Comparison of ENCODE assay signal across 14 cellular contexts in the genomic region with DNA sequence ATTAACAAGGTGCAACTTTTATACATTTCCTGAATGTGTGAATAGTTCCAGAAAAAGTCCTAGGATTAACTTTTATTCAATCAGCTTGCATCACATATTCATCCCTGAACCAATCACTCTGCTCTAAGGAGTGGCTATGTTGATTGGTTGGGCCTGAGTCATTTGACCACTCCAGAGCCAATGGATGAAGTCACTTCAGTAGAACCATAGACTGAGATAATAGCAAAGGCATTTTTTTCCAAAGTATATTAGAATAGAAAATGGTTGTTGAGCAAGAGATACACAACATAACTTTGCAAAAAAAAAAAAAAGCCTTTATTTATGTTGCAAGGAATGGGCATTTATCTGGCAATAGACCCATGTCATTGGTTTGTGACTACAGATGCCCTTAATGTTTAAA. TPM values are rescaled to one million over a fixed set of nuclear protein-coding genes. Genes with fewer than 3 reads are reported as not detected.
DNase-seq lines count a peak whose midpoint lies in the region; ATAC-seq and TF ChIP-seq lines count a peak whose summit lies in the region.
"Had no signal": no experiment of that assay in that cellular context is flagged by ENCODE, and none has a peak within 500 bp of the region (broad histone marks: within the 10 kb centered on the region; RNA-seq: fewer than 3 reads in every experiment).

No MANE protein-coding gene starts in this region.

- no peak for TF ChIP-seq EP300 in neural cell (conservative IDR thresholded peaks at IDR 0.05; ENCODE audit: poor library complexity, severe bottlenecking)

- dilution Hi-C loops in IMR-90 (cut with HindIII; ENCODE audit: low sequenced_read_pairs, unreplicated experiment), result no loop called here

- no peak overlapping the region for H3K4me3 Mint-ChIP-seq in Caco-2 (ENCODE audit: unreplicated experiment)
- no peak overlapping the region for H3K4me3 Mint-ChIP-seq in naive thymus-derived CD4-positive, alpha-beta T cell
- H3K4me3 Mint-ChIP-seq: CD14-positive monocyte had no signal

- no peak overlapping the region for H2BK15ac ChIP-seq in IMR-90 (ENCODE audit: low read depth, low read length)

- no peak overlapping the region for H3K27ac Mint-ChIP-seq in Caco-2 (ENCODE audit: unreplicated experiment)
- H3K27ac Mint-ChIP-seq in naive thymus-derived CD4-positive, alpha-beta T cell, result no peak overlapping the region
- H3K27ac Mint-ChIP-seq: CD14-positive monocyte had no signal

- H3K9me3 ChIP-seq in IMR-90 (ENCODE audit: control insufficient read depth, insufficient read depth, low read length) (no peaks in the 10 kb centered on the region), neural cell (ENCODE audit: low read length) (no peaks in the 10 kb centered on the region), Caco-2 (no peaks in the 10 kb centered on the region), thyroid gland (no peaks in the 10 kb centered on the region)
- H3K9me3 ChIP-seq in naive thymus-derived CD4-positive, alpha-beta T cell (ENCODE audit: control insufficient read depth in 2 of 3, low read length in 3 of 3), result no peaks in the 10 kb centered on the region

- no peak overlapping the region for H2BK5ac ChIP-seq in IMR-90 (ENCODE audit: low read depth, low read length, poor library complexity, severe bottlenecking)

- H3K9me1 ChIP-seq in IMR-90 (ENCODE audit: insufficient read depth, low read length), result no peaks in the 10 kb centered on the region

- no peaks in the 10 kb centered on the region for H3K4me1 Mint-ChIP-seq in Caco-2 (ENCODE audit: low read depth, unreplicated experiment)
- H3K4me1 Mint-ChIP-seq in naive thymus-derived CD4-positive, alpha-beta T cell, result peaks cover 0 to 2% (median 0%) of the 10 kb centered on the region in 7 donors

- H3K36me3 Mint-ChIP-seq in Caco-2 (ENCODE audit: insufficient read depth, unreplicated experiment), result no peaks in the 10 kb centered on the region
- no peaks in the 10 kb centered on the region for H3K36me3 Mint-ChIP-seq in naive thymus-derived CD4-positive, alpha-beta T cell
- H3K36me3 Mint-ChIP-seq: CD14-positive monocyte had no signal

- DNase-seq in AG08395 (ENCODE audit: low spot score) (peak; percentile 8), IMR-90 (peak; percentile 22), fibroblast of gingiva (ENCODE audit: low read depth) (peak; percentile 24), Caco-2 (no peak), thyroid gland (no peak), superior temporal gyrus (ENCODE audit: extremely low spot score) (no peak)
- no peak for DNase-seq in naive thymus-derived CD4-positive, alpha-beta T cell
- DNase-seq: NCI-H1436, NCI-H2029 treated with DMSO at 0.1 percent for 48 hours, NCI-H774 had no signal

- TF ChIP-seq RAD21 in IMR-90 (IDR thresholded peaks at IDR 0.05; ENCODE audit: low read length) (no peak), neural cell (conservative IDR thresholded peaks at IDR 0.05) (no peak)

- H2AK9ac ChIP-seq in IMR-90 (replicated peaks; ENCODE audit: low read depth, low read length, poor library complexity), result no peak overlapping the region

- no peaks in the 10 kb centered on the region for H4K20me1 ChIP-seq in IMR-90 (ENCODE audit: insufficient read depth, low read length)
- H4K20me1 ChIP-seq in neural cell (ENCODE audit: insufficient read depth), result no peaks in the 10 kb centered on the region

- H3K27ac ChIP-seq in IMR-90 (ENCODE audit: insufficient read depth, low read length) (no peak overlapping the region), neural cell (ENCODE audit: low read length) (peak overlapping the region; percentile 72), thyroid gland (no peak overlapping the region)
- no peak overlapping the region for H3K27ac ChIP-seq in naive thymus-derived CD4-positive, alpha-beta T cell (ENCODE audit: low read depth, low read length)

- H3K36me3 ChIP-seq in IMR-90 (ENCODE audit: control insufficient read depth, insufficient read depth, low read length) (no peaks in the 10 kb centered on the region), neural cell (ENCODE audit: insufficient read depth, low read length) (no peaks in the 10 kb centered on the region), Caco-2 (ENCODE audit: control insufficient read depth, insufficient read depth, low read length) (no peaks in the 10 kb centered on the region), thyroid gland (no peaks in the 10 kb centered on the region)
- H3K36me3 ChIP-seq in naive thymus-derived CD4-positive, alpha-beta T cell (ENCODE audit: control insufficient read depth in 2 of 3, insufficient read depth in 3 of 3, low read length in 3 of 3), result no peaks in the 10 kb centered on the region

- no peaks in the 10 kb centered on the region for H3K79me2 ChIP-seq in neural cell (replicated peaks; ENCODE audit: insufficient read depth, low read length)

- no peaks in the 10 kb centered on the region for H3K9me3 Mint-ChIP-seq in Caco-2 (ENCODE audit: unreplicated experiment)
- H3K9me3 Mint-ChIP-seq in naive thymus-derived CD4-positive, alpha-beta T cell, result peaks cover 0 to 6% (median 1%) of the 10 kb centered on the region in 11 donors
- H3K9me3 Mint-ChIP-seq: CD14-positive monocyte had no signal

- POLR2A ChIA-PET in IMR-90 (lab: Charles Lee; ENCODE audit: unreplicated experiment), result no interaction called here
- POLR2A ChIA-PET in Caco-2 (lab: Charles Lee), result no interaction called here
- POLR2A ChIA-PET in naive thymus-derived CD4-positive, alpha-beta T cell (lab: Charles Lee), result no interaction called here

- in situ Hi-C loops in IMR-90 (cut with MboI; ENCODE audit: low sequenced_read_pairs), result no loop called here

- no peak overlapping the region for H3K23ac ChIP-seq in IMR-90 (ENCODE audit: low read depth, low read length)

- intact Hi-C loops in IMR-90 (cut with micrococcal nuclease), result no loop called here
- intact Hi-C loops in Caco-2 (cut with micrococcal nuclease; ENCODE audit: unreplicated experiment), result no loop called here
- intact Hi-C loops in thyroid gland (cut with DNase I), result no loop called here
- intact Hi-C loops in naive thymus-derived CD4-positive, alpha-beta T cell (cut with micrococcal nuclease), result no loop called here

- no peak overlapping the region for H2BK20ac ChIP-seq in IMR-90 (ENCODE audit: low read depth, low read length)

- CTCF ChIA-PET in IMR-90 (lab: Yijun Ruan, JAX), result no interaction called here
- CTCF ChIA-PET in Caco-2 (lab: Charles Lee), result no interaction called here
- CTCF ChIA-PET in naive thymus-derived CD4-positive, alpha-beta T cell (lab: Charles Lee), result no interaction called here

- H3K9me2 ChIP-seq in neural cell (ENCODE audit: insufficient read depth, low read length), result no peaks in the 10 kb centered on the region

- H3K14ac ChIP-seq in IMR-90 (replicated peaks; ENCODE audit: low read depth, low read length), result no peak overlapping the region

- H3K79me1 ChIP-seq in IMR-90 (ENCODE audit: low read depth in 1 of 2, low read length in 2 of 2), result no peaks in the 10 kb centered on the region

- H3K4me1 ChIP-seq in IMR-90 (ENCODE audit: control insufficient read depth, insufficient read depth, low read length) (peaks cover 2% of the 10 kb centered on the region), Caco-2 (no peaks in the 10 kb centered on the region), thyroid gland (no peaks in the 10 kb centered on the region)
- H3K4me1 ChIP-seq in naive thymus-derived CD4-positive, alpha-beta T cell (ENCODE audit: control insufficient read depth in 2 of 2, insufficient read depth in 2 of 2, low read length in 2 of 2), result no peaks in the 10 kb centered on the region

- H3K4me2 ChIP-seq in IMR-90 (ENCODE audit: low read depth, low read length), result no peak overlapping the region
- no peak overlapping the region for H3K4me2 ChIP-seq in neural cell (ENCODE audit: low read length)

- H2AK5ac ChIP-seq in IMR-90 (ENCODE audit: low read depth, low read length), result no peak overlapping the region

- no peak overlapping the region for H2BK120ac ChIP-seq in IMR-90 (ENCODE audit: low read depth, low read length)

- no peaks in the 10 kb centered on the region for H3K27me3 Mint-ChIP-seq in Caco-2 (ENCODE audit: insufficient read depth, unreplicated experiment)
- H3K27me3 Mint-ChIP-seq in naive thymus-derived CD4-positive, alpha-beta T cell, result no peaks in the 10 kb centered on the region

- H4K5ac ChIP-seq in IMR-90 (ENCODE audit: low read depth, low read length), result no peak overlapping the region

- ATAC-seq in IMR-90 (ENCODE audit: low read depth), result no peak
- no peak for ATAC-seq in naive thymus-derived CD4-positive, alpha-beta T cell
- ATAC-seq: K562 had no signal

- TF ChIP-seq POLR2A in IMR-90 (IDR thresholded peaks at IDR 0.05; ENCODE audit: low read depth, low read length), result no peak
- TF ChIP-seq POLR2A in thyroid gland (IDR thresholded peaks at IDR 0.05), result no peak

- no TSS peak for BruUV-seq in IMR-90 (replicated peaks; lab: Mats Ljungman, UMichigan)
- BruUV-seq in Caco-2 (replicated peaks; lab: Mats Ljungman, UMichigan), result no TSS peak

- H3K4me3 ChIP-seq in IMR-90 (ENCODE audit: insufficient read depth, low read depth, low read length) (no peak overlapping the region), neural cell (ENCODE audit: low read length) (no peak overlapping the region), Caco-2 (ENCODE audit: low read depth, low read length) (no peak overlapping the region), thyroid gland (replicated peaks in 1 of 3) (no peak overlapping the region)
- H3K4me3 ChIP-seq in naive thymus-derived CD4-positive, alpha-beta T cell (ENCODE audit: low read length), result no peak overlapping the region
- H3K4me3 ChIP-seq: K562 had no signal

- H3F3A ChIP-seq in neural cell (ENCODE audit: insufficient read depth, low read length, poor library complexity, severe bottlenecking), result no peaks in the 10 kb centered on the region

- H4K8ac ChIP-seq in IMR-90 (ENCODE audit: low read depth in 2 of 2, low read length in 2 of 2), result no peak overlapping the region

- no peak overlapping the region for H3K4ac ChIP-seq in IMR-90 (ENCODE audit: low read depth, low read length)

- H4K91ac ChIP-seq in IMR-90 (ENCODE audit: insufficient read depth, low read depth, low read length), result no peak overlapping the region

- H3K9ac ChIP-seq in IMR-90 (ENCODE audit: low read depth, low read length) (no peak overlapping the region), neural cell (ENCODE audit: low read length) (no peak overlapping the region)

- H3K18ac ChIP-seq in IMR-90 (ENCODE audit: low read depth, low read length), result no peak overlapping the region

- H3K56ac ChIP-seq in IMR-90 (ENCODE audit: extremely low read depth, insufficient read depth, low read length), result no peak overlapping the region

- H3K27me3 ChIP-seq in IMR-90 (ENCODE audit: control insufficient read depth, insufficient read depth, low read length), result no peaks in the 10 kb centered on the region
- H3K27me3 ChIP-seq in neural cell (ENCODE audit: insufficient read depth, low read depth, low read length), result no peaks in the 10 kb centered on the region
- H3K27me3 ChIP-seq in Caco-2 (replicated peaks; ENCODE audit: control insufficient read depth, insufficient read depth, low read length), result no peaks in the 10 kb centered on the region
- no peaks in the 10 kb centered on the region for H3K27me3 ChIP-seq in thyroid gland
- no peaks in the 10 kb centered on the region for H3K27me3 ChIP-seq in naive thymus-derived CD4-positive, alpha-beta T cell (ENCODE audit: control insufficient read depth in 2 of 2, insufficient read depth in 2 of 2, low read length in 2 of 2)

- H2AFZ ChIP-seq in IMR-90 (replicated peaks; ENCODE audit: low read length, poor library complexity) (no peak overlapping the region), neural cell (ENCODE audit: low read depth, low read length) (no peak overlapping the region)

- TF ChIP-seq CTCF in IMR-90 (conservative IDR thresholded peaks at IDR 0.05; ENCODE audit: low read depth, low read length), result no peak
- no peak for TF ChIP-seq CTCF in neural cell (IDR thresholded peaks at IDR 0.05; ENCODE audit: poor library complexity, severe bottlenecking)
- TF ChIP-seq CTCF in Caco-2 (IDR thresholded peaks at IDR 0.05; ENCODE audit: insufficient read depth in 1 of 2, low read depth in 1 of 2, low read length in 1 of 2, severe bottlenecking in 1 of 2, unreplicated experiment in 1 of 2), result no peak
- TF ChIP-seq CTCF in thyroid gland (IDR thresholded peaks at IDR 0.05), result no peak

RNA-seq across cellular contexts. Expression of gene AGTR1, which starts 55.5 kb away (rescaled TPM):
- total RNA-seq in IMR-90 (2012; rRNA removed), result 2.7 and 3.3 TPM in 2 replicates
- 2.1 and 2.2 TPM in 2 replicates for polyA plus RNA-seq in IMR-90 (2012; rRNA removed)
- 0.60 and 0.82 TPM in 2 replicates for polyA plus RNA-seq in IMR-90 (2012; cell fraction: cytosol; rRNA removed)
- 0.46 and 3.2 TPM in 2 replicates for polyA plus RNA-seq in IMR-90 (2012; cell fraction: nucleus; rRNA removed; ENCODE audit: low replicate concordance)
- 1.3 and 1.9 TPM in 2 replicates for polyA plus RNA-seq in neural cell
- 1.3 and 1.5 TPM in 2 replicates for polyA minus RNA-seq in neural cell
- not detected in 2 replicates for total RNA-seq in Caco-2 (2022)
- 10 to 100 TPM; 11.0 to 28.2 (median 21.8) TPM for total RNA-seq in thyroid gland
- not detected for total RNA-seq in naive thymus-derived CD4-positive, alpha-beta T cell
- polyA plus RNA-seq in naive thymus-derived CD4-positive, alpha-beta T cell, result not detected
- total RNA-seq: G401, K562 had no signal
- polyA plus RNA-seq: CD14-positive monocyte, K562 had no signal

Comparison
In these comparisons a context has a peak if more than half of its experiments do, and no peak if none do; other contexts are left out.
1. DNase-seq: peak in AG08395 (single experiment), IMR-90 (single experiment) and fibroblast of gingiva (single experiment); none in Caco-2 (0 of 2), thyroid gland (0 of 2), naive thymus-derived CD4-positive, alpha-beta T cell (0 of 9) and superior temporal gyrus (single experiment).